Comparison of ENCODE assay signal across 10 cellular contexts in genomic region chr18:49788327-49788908, GRCh38. TPM values are rescaled to one million over a fixed set of nuclear protein-coding genes. Genes with fewer than 3 reads are reported as not detected.
DNase-seq lines count a peak whose midpoint lies in the region; ATAC-seq, FAIRE-seq and TF ChIP-seq lines count a peak whose summit lies in the region.
"Had no signal": no experiment of that assay in that cellular context is flagged by ENCODE, and none has a peak within 500 bp of the region (broad histone marks: within the 10 kb centered on the region; RNA-seq: fewer than 3 reads in every experiment).

No MANE protein-coding gene starts in this region.

- H3K27ac ChIP-seq in ACC112 (ENCODE audit: low read depth, low read length) (peak overlapping the region; percentile 59), OCI-LY1 (ENCODE audit: low read depth, low read length, poor library complexity, severe bottlenecking) (no peak overlapping the region)
- H3K27ac ChIP-seq: epithelial cell of prostate had no signal

- FAIRE-seq in frontal cortex (lab: Jason Lieb, UNC): no peak

- H3K9me3 ChIP-seq in OCI-LY1 (ENCODE audit: low read length): no peaks in the 10 kb centered on the region

- no peaks in the 10 kb centered on the region for H3F3A ChIP-seq in OCI-LY1 (ENCODE audit: insufficient read depth, low read length)

- DNase-seq in fibroblast of mammary gland (ENCODE audit: low read depth) (peak; percentile 47), frontal cortex (ENCODE audit: low spot score in 2 of 2) (no peak), 8988T (no peak), left cardiac atrium (no peak)
- DNase-seq in stimulated activated CD4-positive, alpha-beta T cell treated with anti-CD3 and anti-CD28 coated beads, Interleukin-12 subunit alpha, Interleukin-12 subunit beta, amount 100 ng/mL, for 4 hours: no peak
- DNase-seq: DMS79 had no signal

- peak; percentile 79 for ATAC-seq in GM19452 (IDR thresholded peaks at IDR 0.05; ENCODE audit: unreplicated experiment)
- ATAC-seq in left cardiac atrium: no peak

- intact Hi-C loops in left cardiac atrium (cut with DNase I): no loop called here

- H2AFZ ChIP-seq in ACC112 (ENCODE audit: low read length, unreplicated experiment) (peak overlapping the region; percentile 83), OCI-LY1 (ENCODE audit: low read length) (no peak overlapping the region)

- no peaks in the 10 kb centered on the region for H3K27me3 ChIP-seq in ACC112 (ENCODE audit: insufficient read depth, low read length)
- H3K27me3 ChIP-seq in OCI-LY1 (ENCODE audit: insufficient read depth, low read length): no peaks in the 10 kb centered on the region

- H3K4me2 ChIP-seq in OCI-LY1 (ENCODE audit: low read length): 0 out of 2 replicates have a peak overlapping the region, but pooled peaks have one; percentile 12

- TF ChIP-seq CTCF in OCI-LY1 (IDR thresholded peaks at IDR 0.05; ENCODE audit: low read length) (no peak), fibroblast of mammary gland (conservative IDR thresholded peaks at IDR 0.05; ENCODE audit: control insufficient read depth, insufficient read depth, low read depth, low read length) (no peak)

- H3K4me3 ChIP-seq in ACC112 (ENCODE audit: low read depth, low read length): peak overlapping the region; percentile 75
- no peak overlapping the region for H3K4me3 ChIP-seq in OCI-LY1 (ENCODE audit: low read depth, low read length, poor library complexity, severe bottlenecking)
- H3K4me3 ChIP-seq in fibroblast of mammary gland (ENCODE audit: control insufficient read depth, low read depth, low read length): no peak overlapping the region

- H3K79me2 ChIP-seq in ACC112 (ENCODE audit: control insufficient read depth, insufficient read depth, low read length, unreplicated experiment) (no peaks in the 10 kb centered on the region), OCI-LY1 (ENCODE audit: insufficient read depth, low read length) (no peaks in the 10 kb centered on the region)

- H4K20me1 ChIP-seq in OCI-LY1 (ENCODE audit: insufficient read depth, low read length): no peaks in the 10 kb centered on the region

- H3K36me3 ChIP-seq in ACC112 (ENCODE audit: insufficient read depth, low read length): peaks cover 18% of the 10 kb centered on the region
- H3K36me3 ChIP-seq in OCI-LY1 (ENCODE audit: insufficient read depth, low read length): peaks cover 82% of the 10 kb centered on the region

- no peaks in the 10 kb centered on the region for H3K9me2 ChIP-seq in OCI-LY1 (ENCODE audit: low read depth, low read length)

- H3K9ac ChIP-seq in OCI-LY1 (ENCODE audit: low read length): no peak overlapping the region

- H3K4me1 ChIP-seq in ACC112 (ENCODE audit: control insufficient read depth, insufficient read depth, low read length, unreplicated experiment) (peaks cover 13% of the 10 kb centered on the region), OCI-LY1 (ENCODE audit: insufficient read depth, low read length, severe bottlenecking) (no peaks in the 10 kb centered on the region)

RNA-seq across cellular contexts. Expression of gene ACAA2, which starts 24.9 kb away (rescaled TPM):
- 23.2 TPM for total RNA-seq in frontal cortex
- 100 to 1,000 TPM; 137 to 155 TPM for total RNA-seq in left cardiac atrium
